In the genomic region with DNA sequence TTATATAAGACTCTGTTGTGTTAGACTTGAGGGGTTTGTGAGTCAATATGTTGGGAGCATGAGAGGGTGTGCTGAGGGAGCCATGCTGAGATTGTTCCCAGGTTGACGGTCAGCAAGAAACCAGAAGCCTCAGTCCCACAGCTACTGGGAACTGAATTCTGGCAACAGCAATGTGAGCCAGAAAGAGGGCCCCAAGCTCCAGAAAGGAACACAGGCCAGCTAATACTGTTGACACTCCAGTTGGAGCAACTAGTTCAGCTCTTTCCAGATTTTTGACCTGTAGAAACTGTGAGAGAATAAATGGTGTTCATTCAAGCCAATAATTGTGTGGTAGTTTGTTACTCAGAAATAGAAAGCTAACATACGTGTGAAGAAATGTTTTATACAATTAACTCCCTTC, we compare ENCODE assay signal across 9 cellular contexts. TPM values are rescaled to one million over a fixed set of nuclear protein-coding genes. Genes with fewer than 3 reads are reported as not detected.
"Had no signal": no experiment of that assay in that cellular context is flagged by ENCODE, and none has a peak within 500 bp of the region (broad histone marks: within the 10 kb centered on the region; RNA-seq: fewer than 3 reads in every experiment).

No MANE protein-coding gene starts in this region.

- H3K27ac ChIP-seq: GM23248, HL-60 had no signal

- H3K9ac ChIP-seq: GM23248 had no signal

- FAIRE-seq: H54, HepG2 had no signal

- H3K4me3 ChIP-seq: GM23248 had no signal

- H2AFZ ChIP-seq: GM23248 had no signal

- ATAC-seq: HepG2 had no signal

- DNase-seq: GM23248, GOT3, H9, HCEC 1CT had no signal

RNA-seq across cellular contexts. Expression of a gene that starts 17.1 kb away (rescaled TPM):
- total RNA-seq: GM23248, H9, HT1080 had no signal
- polyA plus RNA-seq: GM23248, HepG2, IgD-negative memory B cell had no signal

RNA-seq across cellular contexts. Expression of a gene that starts 47.5 kb away (rescaled TPM):
- total RNA-seq: GM23248, H9, HT1080 had no signal
- polyA plus RNA-seq: IgD-negative memory B cell had no signal

RNA-seq across cellular contexts. Expression of a gene that starts 54.7 kb away (rescaled TPM):
- total RNA-seq: GM23248, H9, HT1080 had no signal
- polyA plus RNA-seq: GM23248, IgD-negative memory B cell had no signal
